In the genomic region with DNA sequence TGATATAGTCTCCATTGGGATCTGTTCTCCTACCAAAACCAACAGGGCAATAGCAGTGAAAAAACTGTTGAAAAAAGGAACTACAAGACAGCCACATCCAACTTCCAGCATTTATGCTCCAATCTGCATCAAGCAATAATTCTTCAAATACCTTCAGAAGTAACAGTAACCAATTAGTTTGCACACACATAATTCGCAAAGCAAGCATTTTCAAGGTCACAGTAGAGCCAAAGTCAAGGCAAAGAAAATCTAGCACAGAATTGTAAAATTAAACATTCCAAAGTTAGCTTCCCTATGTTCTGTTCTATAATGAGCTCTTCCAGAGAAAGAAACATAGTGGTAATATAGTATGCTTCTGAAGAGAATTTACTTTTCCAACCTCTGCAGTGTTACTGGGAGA, we compare ENCODE assay signal across 8 cellular contexts.
"Had no signal": no experiment of that assay in that cellular context is flagged by ENCODE, and none has a peak within 500 bp of the region (broad histone marks: within the 10 kb centered on the region; RNA-seq: fewer than 3 reads in every experiment).

No MANE protein-coding gene starts in this region.

- H3K4me3 ChIP-seq: GM23248, HAP-1 had no signal

- ATAC-seq: HCT116 had no signal

- H3K4me1 ChIP-seq: HAP-1 had no signal

- FAIRE-seq: HTR-8/SVneo had no signal

- H3K9ac ChIP-seq: GM23248 had no signal

- H3K9me3 ChIP-seq: HAP-1 had no signal

- H3K27ac ChIP-seq: GM23248 had no signal

- H2AFZ ChIP-seq: GM23248 had no signal

- DNase-seq: GM23248, GOT3, H7, HFFc6, KG1 had no signal
